Comparison of ENCODE assay signal across 20 cellular contexts in genomic region chr10:130359711-130360110, GRCh38.
"Had no signal": no experiment of that assay in that cellular context is flagged by ENCODE, and none has a peak within 500 bp of the region (broad histone marks: within the 10 kb centered on the region; RNA-seq: fewer than 3 reads in every experiment).

No MANE protein-coding gene starts in this region.

- H3K9me3 Mint-ChIP-seq: nephron had no signal

- H2AFZ ChIP-seq: parathyroid adenoma had no signal

- H3K4me3 Mint-ChIP-seq: memory B cell, nephron had no signal

- H3K9ac ChIP-seq: parathyroid adenoma had no signal

- H3K4me3 ChIP-seq: dorsolateral prefrontal cortex, heart left ventricle, left lung, lower lobe of right lung, psoas muscle, thyroid gland, upper lobe of left lung, uterus had no signal

- H3K4me1 ChIP-seq: left lung, lower lobe of right lung, parathyroid adenoma, psoas muscle, thyroid gland, upper lobe of left lung, uterus had no signal

- H3K27me3 ChIP-seq: heart left ventricle, thyroid gland, upper lobe of left lung, uterus had no signal

- H3K27ac Mint-ChIP-seq: memory B cell, nephron had no signal

- DNase-seq: cortex of kidney; dorsolateral prefrontal cortex; effector CD8-positive, alpha-beta T cell; foreskin melanocyte; heart left ventricle; hypothalamus; left lung; lower lobe of right lung; midbrain; psoas muscle; retina; small intestine; stimulated activated CD4-positive, alpha-beta T cell treated with anti-CD3 and anti-CD28 coated beads, Interleukin-12 subunit alpha, Interleukin-12 subunit beta, amount 100 ng/mL, for 4 hours; stimulated activated naive CD4-positive, alpha-beta T cell; thyroid gland; upper lobe of left lung; uterus had no signal

- H3K9me3 ChIP-seq: heart left ventricle, left lung, lower lobe of right lung, psoas muscle, thyroid gland, upper lobe of left lung, uterus had no signal

- H3K79me2 ChIP-seq: parathyroid adenoma had no signal

- ATAC-seq: heart left ventricle, left lung, lower lobe of right lung, psoas muscle had no signal

- H3K27ac ChIP-seq: dorsolateral prefrontal cortex, heart left ventricle, left lung, lower lobe of right lung, parathyroid adenoma, psoas muscle, thyroid gland, upper lobe of left lung, uterus had no signal

- H3K36me3 ChIP-seq: heart left ventricle, left lung, lower lobe of right lung, thyroid gland, upper lobe of left lung, uterus had no signal
